In the genomic region with DNA sequence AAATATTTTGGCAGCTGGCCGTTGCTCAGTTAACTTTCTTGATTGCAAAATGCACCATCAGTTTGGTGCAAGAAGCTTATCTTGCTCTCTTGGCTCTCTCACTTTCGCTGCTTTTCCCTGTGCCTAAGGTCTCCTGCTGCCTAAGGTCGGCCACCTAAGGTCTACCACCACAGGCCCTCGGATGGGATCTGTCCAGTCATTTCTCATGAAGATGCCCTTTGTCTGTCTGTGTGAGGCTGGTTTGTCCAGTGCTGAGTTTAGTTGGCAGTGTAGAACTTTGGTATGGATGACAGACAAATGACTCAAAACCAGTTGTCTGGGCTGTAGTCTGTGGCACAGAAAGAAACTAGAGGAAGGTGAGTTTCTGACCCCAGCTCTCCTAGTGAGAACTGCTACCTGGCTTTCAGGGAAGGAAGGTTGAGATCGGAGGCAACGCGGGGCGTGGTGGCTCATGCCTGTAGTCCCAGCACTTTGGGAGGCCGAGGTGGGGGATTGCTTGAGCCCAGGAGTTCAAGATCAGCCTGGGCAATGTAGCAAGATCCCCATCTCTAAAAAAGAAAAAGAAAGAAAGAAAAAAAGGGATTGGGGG, we compare ENCODE assay signal across 8 cellular contexts. TPM values are rescaled to one million over a fixed set of nuclear protein-coding genes. Genes with fewer than 3 reads are reported as not detected.
A peak's percentile ranks its signal among the peaks of the same experiment; 100 is the strongest.
DNase-seq lines count a peak whose midpoint lies in the region; ATAC-seq and TF ChIP-seq lines count a peak whose summit lies in the region.

No MANE protein-coding gene starts in this region.

- intact Hi-C loops in sigmoid colon (cut with DNase I): loop anchor here (5.0 kb wide), 1 partner anchor 41 kb away; no protein-coding TSS in a partner anchor

- H3K4me1 ChIP-seq in HEK293 (ENCODE audit: control insufficient read depth, insufficient read depth, low read length) (peaks cover 16% of the 10 kb centered on the region), sigmoid colon (peaks cover 0 to 85% (median 65%) of the 10 kb centered on the region in 4 donors)

- peaks cover 28% of the 10 kb centered on the region for H3K4me1 Mint-ChIP-seq in WTC11

- DNase-seq in WTC11 (ENCODE audit: low spot score) (no peak), fibroblast of villous mesenchyme (ENCODE audit: low read depth) (no peak), sigmoid colon (no peak), AG08396 (ENCODE audit: low spot score) (no peak), putamen (ENCODE audit: low spot score) (no peak), GM19240 (ENCODE audit: insufficient read length, low spot score) (no peak), mucosa of gallbladder (ENCODE audit: low spot score) (no peak)

- peaks cover 8% of the 10 kb centered on the region for H3K27me3 Mint-ChIP-seq in WTC11 (ENCODE audit: low read depth)

- no peak for ATAC-seq in WTC11

- peak overlapping the region; percentile 34 for H3K27ac Mint-ChIP-seq in WTC11

- TF ChIP-seq POLR2A in sigmoid colon (IDR thresholded peaks at IDR 0.05): no peak

- no peak overlapping the region for H3K4me3 ChIP-seq in HEK293 (ENCODE audit: low read depth, low read length)
- H3K4me3 ChIP-seq in fibroblast of villous mesenchyme (ENCODE audit: low read depth, low read length): peak overlapping the region; percentile 87
- peak overlapping the region; percentile 77 to 94 (median 90) for H3K4me3 ChIP-seq in sigmoid colon

- peaks cover 0 to 28% of the 10 kb centered on the region in 2 experiments; a peak in 2 of 3 replicates for H3K36me3 ChIP-seq in HEK293 (ENCODE audit: control insufficient read depth in 2 of 2, insufficient read depth in 1 of 2, low read length in 2 of 2)
- H3K36me3 ChIP-seq in sigmoid colon: peaks cover 0 to 25% (median 10%) of the 10 kb centered on the region in 4 donors

- TF ChIP-seq CTCF in HEK293 (tag by site-specific recombination; IDR thresholded peaks at IDR 0.05) (no peak), WTC11 (IDR thresholded peaks at IDR 0.05) (no peak), fibroblast of villous mesenchyme (IDR thresholded peaks at IDR 0.05; ENCODE audit: insufficient read depth, low read depth, low read length) (no peak), sigmoid colon (IDR thresholded peaks at IDR 0.05) (no peak)

- no peak overlapping the region for H3K27ac ChIP-seq in HEK293 (ENCODE audit: extremely low read depth, low read depth, low read length)
- H3K27ac ChIP-seq in sigmoid colon: peak overlapping the region; percentile 87 to 96 (median 90)

- no peaks in the 10 kb centered on the region for H3K9me3 ChIP-seq in HEK293 (ENCODE audit: control insufficient read depth, insufficient read depth, low read depth, low read length)
- no peaks in the 10 kb centered on the region for H3K9me3 ChIP-seq in sigmoid colon

- H3K4me3 Mint-ChIP-seq in WTC11: peak overlapping the region; percentile 87

- 7 to 30% methylated on average over 9 of the region's 9 CpGs for WGBS in sigmoid colon, 2 donors

- no peaks in the 10 kb centered on the region for H3K27me3 ChIP-seq in sigmoid colon

- peaks cover 11% of the 10 kb centered on the region for H3K36me3 Mint-ChIP-seq in WTC11

- POLR2A ChIA-PET in HEK293 (lab: Yijun Ruan, JAX): interaction anchor here (0.6 to 1.4 kb wide), 5 partner anchors 8 to 32 kb away, joined by 3 to 7 read pairs (median 4); no protein-coding TSS in a partner anchor
- POLR2A ChIA-PET in WTC11 (lab: Charles Lee): interaction anchor here (0.6 to 1.6 kb wide), 2 partner anchors 17 to 43 kb away, joined by 4 read pairs; no protein-coding TSS in a partner anchor

- TF ChIP-seq EP300 in sigmoid colon (IDR thresholded peaks at IDR 0.05): no peak

- CTCF ChIA-PET in HEK293 (lab: Yijun Ruan, JAX) (interaction anchor here (0.6 to 2.5 kb wide), 6 partner anchors 8 to 248 kb away, joined by 3 to 16 read pairs (median 6); no protein-coding TSS in a partner anchor), WTC11 (lab: Charles Lee) (interaction anchor here (1.1 to 3.4 kb wide), 5 partner anchors 18 to 163 kb away, joined by 3 to 14 read pairs (median 10); a partner anchor contains a TSS)

- H3K9me3 Mint-ChIP-seq in WTC11: no peaks in the 10 kb centered on the region

TF ChIP-seq in HEK293, 187 proteins besides CTCF, POLR2A, EP300 and RAD21 (continues in another document):
- TF ChIP-seq OSR2 (tag by site-specific recombination; IDR thresholded peaks at IDR 0.05) (no peak), ZNF121 (tag by site-specific recombination; IDR thresholded peaks at IDR 0.05) (peak; percentile 98), ZNF514 (tag by site-specific recombination; IDR thresholded peaks at IDR 0.05) (no peak), ZNF654 (tag by site-specific recombination; IDR thresholded peaks at IDR 0.05; ENCODE audit: low read depth) (no peak), ZNF221 (tag by site-specific recombination; IDR thresholded peaks at IDR 0.05; ENCODE audit: borderline replicate concordance) (no peak), ZNF830 (tag by site-specific recombination; IDR thresholded peaks at IDR 0.05; ENCODE audit: low read depth) (no peak), ZNF623 (tag by site-specific recombination; IDR thresholded peaks at IDR 0.05) (no peak), KLF1 (tag by site-specific recombination; IDR thresholded peaks at IDR 0.05) (no peak)
- TF ChIP-seq, protein P1, sequence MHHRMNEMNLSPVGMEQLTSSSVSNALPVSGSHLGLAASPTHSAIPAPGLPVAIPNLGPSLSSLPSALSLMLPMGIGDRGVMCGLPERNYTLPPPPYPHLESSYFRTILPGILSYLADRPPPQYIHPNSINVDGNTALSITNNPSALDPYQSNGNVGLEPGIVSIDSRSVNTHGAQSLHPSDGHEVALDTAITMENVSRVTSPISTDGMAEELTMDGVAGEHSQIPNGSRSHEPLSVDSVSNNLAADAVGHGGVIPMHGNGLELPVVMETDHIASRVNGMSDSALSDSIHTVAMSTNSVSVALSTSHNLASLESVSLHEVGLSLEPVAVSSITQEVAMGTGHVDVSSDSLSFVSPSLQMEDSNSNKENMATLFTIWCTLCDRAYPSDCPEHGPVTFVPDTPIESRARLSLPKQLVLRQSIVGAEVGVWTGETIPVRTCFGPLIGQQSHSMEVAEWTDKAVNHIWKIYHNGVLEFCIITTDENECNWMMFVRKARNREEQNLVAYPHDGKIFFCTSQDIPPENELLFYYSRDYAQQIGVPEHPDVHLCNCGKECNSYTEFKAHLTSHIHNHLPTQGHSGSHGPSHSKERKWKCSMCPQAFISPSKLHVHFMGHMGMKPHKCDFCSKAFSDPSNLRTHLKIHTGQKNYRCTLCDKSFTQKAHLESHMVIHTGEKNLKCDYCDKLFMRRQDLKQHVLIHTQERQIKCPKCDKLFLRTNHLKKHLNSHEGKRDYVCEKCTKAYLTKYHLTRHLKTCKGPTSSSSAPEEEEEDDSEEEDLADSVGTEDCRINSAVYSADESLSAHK (tag by site-specific recombination; IDR thresholded peaks at IDR 0.05): 0 out of 2 replicates have a peak, but pooled peaks have one; percentile 13

TF ChIP-seq in WTC11, 78 proteins besides CTCF, POLR2A, EP300 and RAD21 (continues in another document):
- TF ChIP-seq ZNF317 (CRISPR knock-in tag; IDR thresholded peaks at IDR 0.05; ENCODE audit: borderline replicate concordance, low read depth): no peak
- TF ChIP-seq CREB1 (CRISPR knock-in tag; IDR thresholded peaks at IDR 0.05): no peak
- TF ChIP-seq, protein P2, sequence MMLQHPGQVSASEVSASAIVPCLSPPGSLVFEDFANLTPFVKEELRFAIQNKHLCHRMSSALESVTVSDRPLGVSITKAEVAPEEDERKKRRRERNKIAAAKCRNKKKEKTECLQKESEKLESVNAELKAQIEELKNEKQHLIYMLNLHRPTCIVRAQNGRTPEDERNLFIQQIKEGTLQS (CRISPR knock-in tag; conservative IDR thresholded peaks at IDR 0.05): no peak
- no peak for TF ChIP-seq SOX15 (CRISPR knock-in tag; IDR thresholded peaks at IDR 0.05)
- TF ChIP-seq, protein P3, sequence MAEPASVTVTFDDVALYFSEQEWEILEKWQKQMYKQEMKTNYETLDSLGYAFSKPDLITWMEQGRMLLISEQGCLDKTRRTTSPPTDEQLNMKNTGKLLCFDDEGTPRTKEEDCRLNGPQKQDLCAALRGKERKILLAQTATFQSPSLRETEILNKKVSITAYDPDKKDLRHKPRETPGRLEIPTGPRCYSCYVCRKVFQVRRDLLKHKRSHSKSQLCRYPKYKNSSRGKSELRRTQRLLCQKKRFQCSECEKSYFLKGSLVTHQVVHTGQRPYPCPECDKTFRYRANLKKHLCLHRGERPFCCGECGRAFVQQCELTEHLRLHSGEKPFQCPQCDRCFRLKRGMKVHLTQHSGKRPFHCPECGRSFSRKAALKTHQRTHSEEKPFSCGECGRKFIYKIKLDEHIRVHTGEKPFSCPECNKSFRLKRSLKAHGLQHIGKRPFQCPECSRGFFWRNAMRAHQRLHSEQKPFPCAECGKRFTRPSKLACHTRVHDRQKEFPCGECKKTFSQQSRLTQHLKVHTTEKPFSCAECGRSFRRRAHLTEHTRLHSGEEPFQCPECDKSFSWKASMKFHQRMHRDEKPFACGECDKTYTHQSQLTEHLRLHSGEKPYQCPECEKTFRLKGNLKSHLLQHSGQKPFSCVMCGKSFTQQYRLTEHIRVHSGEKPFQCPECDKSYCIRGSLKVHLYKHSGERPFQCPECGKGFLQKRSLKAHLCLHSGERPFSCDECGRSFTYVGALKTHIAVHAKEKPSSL (CRISPR knock-in tag; conservative IDR thresholded peaks at IDR 0.05): no peak
- TF ChIP-seq RELA (CRISPR knock-in tag; IDR thresholded peaks at IDR 0.05; ENCODE audit: borderline replicate concordance): no peak
- no peak for TF ChIP-seq ZNF416 (CRISPR knock-in tag; IDR thresholded peaks at IDR 0.05)
- no peak for TF ChIP-seq ZNF232 (CRISPR knock-in tag; IDR thresholded peaks at IDR 0.05)

RNA-seq across cellular contexts. Expression of a gene that starts 2.6 kb away (rescaled TPM):
- total RNA-seq in WTC11 (2021): 40.5 to 49.4 TPM (median 44.4 TPM) in 3 replicates
- 16.4 and 18.4 TPM in 2 replicates for total RNA-seq in fibroblast of villous mesenchyme
- 10 to 100 TPM; 32.9 to 87.5 (median 57.3) TPM for total RNA-seq in sigmoid colon
- polyA plus RNA-seq in sigmoid colon: 100 to 1,000 TPM in 1 of 3 donors, 10 to 100 TPM in 2; 15.6 to 141 (median 35.4) TPM
- total RNA-seq in mucosa of gallbladder: 89.7 TPM

RNA-seq across cellular contexts. Expression of a gene that starts 59.5 kb away (rescaled TPM):
- 14.6 to 19.7 TPM (median 15.8 TPM) in 3 replicates for total RNA-seq in WTC11 (2021)
- total RNA-seq in fibroblast of villous mesenchyme: 3.9 TPM in 2 replicates
- total RNA-seq in sigmoid colon: 1 to 10 TPM; 6.2 to 6.9 (median 6.5) TPM
- polyA plus RNA-seq in sigmoid colon: 1 to 10 TPM; 1.2 to 7.4 (median 3.5) TPM
- 17.7 TPM for total RNA-seq in mucosa of gallbladder
